Comparison of ENCODE assay signal across 8 cellular contexts in genomic region chr11:14270690-14271542, GRCh38.
A peak's percentile ranks its signal among the peaks of the same experiment; 100 is the strongest.
DNase-seq lines count a peak whose midpoint lies in the region; ATAC-seq and TF ChIP-seq lines count a peak whose summit lies in the region.

No MANE protein-coding gene starts in this region.

- no peaks in the 10 kb centered on the region for H3K27me3 Mint-ChIP-seq in activated naive CD8-positive, alpha-beta T cell treated with anti-CD3 and anti-CD28 coated beads, Interleukin-2, amount 10 ng/mL, durations not matched to agents 7 days and 5 days

- H3K9me3 Mint-ChIP-seq in activated naive CD8-positive, alpha-beta T cell treated with anti-CD3 and anti-CD28 coated beads, Interleukin-2, amount 10 ng/mL, durations not matched to agents 7 days and 5 days: no peaks in the 10 kb centered on the region

- peak overlapping the region; percentile 75 for H3K4me3 Mint-ChIP-seq in activated naive CD8-positive, alpha-beta T cell treated with anti-CD3 and anti-CD28 coated beads, Interleukin-2, amount 10 ng/mL, durations not matched to agents 7 days and 5 days

- 60 to 63% methylated on average over 6 of the region's 6 CpGs for WGBS in lower leg skin, 2 donors

- intact Hi-C loops in lower leg skin (cut with DNase I; ENCODE audit: low total_unique reads): no loop called here

- peaks cover 27% of the 10 kb centered on the region for H3K4me1 Mint-ChIP-seq in activated naive CD8-positive, alpha-beta T cell treated with anti-CD3 and anti-CD28 coated beads, Interleukin-2, amount 10 ng/mL, durations not matched to agents 7 days and 5 days

- H3K36me3 Mint-ChIP-seq in activated naive CD8-positive, alpha-beta T cell treated with anti-CD3 and anti-CD28 coated beads, Interleukin-2, amount 10 ng/mL, durations not matched to agents 7 days and 5 days: peaks cover 42% of the 10 kb centered on the region

- H3K27ac Mint-ChIP-seq in activated naive CD8-positive, alpha-beta T cell treated with anti-CD3 and anti-CD28 coated beads, Interleukin-2, amount 10 ng/mL, durations not matched to agents 7 days and 5 days: peak overlapping the region; percentile 86

- POLR2A ChIA-PET in activated naive CD8-positive, alpha-beta T cell treated with anti-CD3 and anti-CD28 coated beads, Interleukin-2, amount 10 ng/mL, durations not matched to agents 7 days and 5 days (lab: Charles Lee): no interaction called here

- peak; percentile 53 for DNase-seq in CMK (ENCODE audit: low read depth)
- no peak for DNase-seq in activated naive CD8-positive, alpha-beta T cell treated with anti-CD3 and anti-CD28 coated beads, Interleukin-2, amount 10 ng/mL, durations not matched to agents 7 days and 5 days
- no peak for DNase-seq in G401 (ENCODE audit: low spot score)
- DNase-seq in NCI-H345 treated with DMSO at 0.1 percent for 48 hours (lab: John Stamatoyannopoulos, UW; ENCODE audit: unreplicated experiment): no peak
- DNase-seq in AG08395 (ENCODE audit: low spot score): no peak
- DNase-seq in lower leg skin (ENCODE audit: low spot score in 2 of 2): no peak

- no peak overlapping the region for H3K4me3 ChIP-seq in lower leg skin (ENCODE audit: low read depth, poor library complexity, severe bottlenecking)

- ATAC-seq in GM19463 (IDR thresholded peaks at IDR 0.05; ENCODE audit: unreplicated experiment) (peak; percentile 50), HG03460 (IDR thresholded peaks at IDR 0.05; ENCODE audit: unreplicated experiment) (peak; percentile 76)
- ATAC-seq in activated naive CD8-positive, alpha-beta T cell treated with anti-CD3 and anti-CD28 coated beads, Interleukin-2, amount 10 ng/mL, durations not matched to agents 7 days and 5 days (ENCODE audit: low read depth): peak; percentile 91

- in situ Hi-C loops in G401 (cut with HindIII; ENCODE audit: low sequenced_read_pairs): no loop called here

- no peak for TF ChIP-seq CTCF in lower leg skin (IDR thresholded peaks at IDR 0.05)

- no peak for TF ChIP-seq POLR2A in lower leg skin (IDR thresholded peaks at IDR 0.05)
